ENCODE assay signal across 13 cellular contexts in the genomic region with DNA sequence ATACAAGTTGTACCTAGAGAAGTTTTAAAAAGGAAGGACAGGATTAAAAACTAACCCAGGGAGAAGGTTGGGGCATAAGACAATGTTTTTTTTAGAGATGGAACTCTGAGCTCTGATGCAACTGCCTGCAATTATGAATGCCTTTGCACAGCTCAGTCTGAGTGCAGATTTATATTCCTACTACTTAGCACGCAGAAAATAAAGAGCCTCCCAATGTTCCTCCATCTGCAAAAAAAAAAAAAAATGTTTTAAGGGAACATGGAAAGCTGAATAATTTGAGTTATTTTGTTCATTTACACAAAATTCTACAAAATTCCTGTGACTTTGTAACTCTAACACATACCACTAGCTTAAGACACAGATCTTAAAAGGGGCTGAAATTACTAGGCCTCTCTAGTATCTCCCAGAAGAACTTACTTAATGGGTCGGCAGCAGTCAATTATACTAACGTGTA. TPM values are rescaled to one million over a fixed set of nuclear protein-coding genes. Genes with fewer than 3 reads are reported as not detected.
A peak's percentile ranks its signal among the peaks of the same experiment; 100 is the strongest.
DNase-seq lines count a peak whose midpoint lies in the region; ATAC-seq, FAIRE-seq and TF ChIP-seq lines count a peak whose summit lies in the region.
"Had no signal": no experiment of that assay in that cellular context is flagged by ENCODE, and none has a peak within 500 bp of the region (broad histone marks: within the 10 kb centered on the region; RNA-seq: fewer than 3 reads in every experiment).

No MANE protein-coding gene starts in this region.

- TF ChIP-seq CTCF in Panc1 (IDR thresholded peaks at IDR 0.05) (no peak), D721Med (IDR thresholded peaks at IDR 0.05; ENCODE audit: insufficient read depth, missing control alignments) (no peak), foreskin keratinocyte (conservative IDR thresholded peaks at IDR 0.05) (no peak)

- CTCF ChIA-PET in Panc1 (lab: Charles Lee): interaction anchor here (0.6 to 0.7 kb wide), 2 partner anchors 22 to 50 kb away, joined by 6 to 10 read pairs; no protein-coding TSS in a partner anchor

- H3K27ac ChIP-seq in Panc1 (ENCODE audit: low read length): peak overlapping the region; percentile 90
- H3K27ac ChIP-seq in skeletal muscle tissue (ENCODE audit: low read depth, low read length): peak overlapping the region; percentile 99
- H3K27ac ChIP-seq in foreskin keratinocyte: no peak overlapping the region

- POLR2A ChIA-PET in Panc1 (lab: Charles Lee): interaction anchor here (1.0 kb wide), 1 partner anchor 94 kb away, joined by 3 read pairs; a partner anchor contains a TSS

- no peaks in the 10 kb centered on the region for H3K27me3 ChIP-seq in Panc1 (ENCODE audit: control insufficient read depth, insufficient read depth, low read length)
- H3K27me3 ChIP-seq in skeletal muscle tissue (ENCODE audit: control insufficient read depth in 3 of 3, insufficient read depth in 3 of 3, low read length in 3 of 3): no peaks in the 10 kb centered on the region
- no peaks in the 10 kb centered on the region for H3K27me3 ChIP-seq in foreskin keratinocyte

- H3K36me3 ChIP-seq in Panc1 (ENCODE audit: control insufficient read depth, insufficient read depth, low read length): no peaks in the 10 kb centered on the region
- H3K36me3 ChIP-seq in skeletal muscle tissue (ENCODE audit: control insufficient read depth in 3 of 3, insufficient read depth in 3 of 3, low read length in 3 of 3): peaks cover 0 to 3% (median 2%) of the 10 kb centered on the region in 3 donors

- H3K9me3 ChIP-seq in Panc1 (ENCODE audit: control insufficient read depth, insufficient read depth, low read depth, low read length): no peaks in the 10 kb centered on the region
- H3K9me3 ChIP-seq in skeletal muscle tissue (ENCODE audit: control insufficient read depth in 3 of 3, low read length in 3 of 3): no peaks in the 10 kb centered on the region

- intact Hi-C loops in Panc1 (cut with micrococcal nuclease; ENCODE audit: unreplicated experiment): no loop called here

- H3K9ac ChIP-seq in skeletal muscle tissue (ENCODE audit: low read depth in 1 of 3, low read length in 3 of 3): peak overlapping the region in 2 of 3 donors; percentile 24 to 55

- no peak for ATAC-seq in Panc1
- ATAC-seq in foreskin keratinocyte: no peak

- TSS peak; percentile 20 for BruUV-seq in Panc1 (replicated peaks; lab: Mats Ljungman, UMichigan)

- in situ Hi-C loops in Panc1 (cut with HindIII; ENCODE audit: low pct_unique_long_range_greater_than_20kb, low sequenced_read_pairs): no loop called here

- peaks cover 48% of the 10 kb centered on the region for H3K4me1 ChIP-seq in Panc1 (ENCODE audit: control insufficient read depth, insufficient read depth, low read length)
- H3K4me1 ChIP-seq in skeletal muscle tissue (ENCODE audit: control insufficient read depth in 3 of 3, insufficient read depth in 3 of 3, low read length in 3 of 3): peaks cover 28 to 47% (median 31%) of the 10 kb centered on the region in 3 donors
- H3K4me1 ChIP-seq in foreskin keratinocyte: peaks cover 13% of the 10 kb centered on the region

- H3K4me3 ChIP-seq in Panc1 (ENCODE audit: low read depth in 2 of 2, low read length in 2 of 2) (no peak overlapping the region), skeletal muscle tissue (ENCODE audit: low read length in 3 of 3) (no peak overlapping the region)

- peak; percentile 4 for DNase-seq in DMS 273 (lab: John Stamatoyannopoulos, UW; ENCODE audit: unreplicated experiment)
- no peak for DNase-seq in DMS 273 treated with DMSO at 0.1 percent for 48 hours (lab: John Stamatoyannopoulos, UW)
- no peak for DNase-seq in Panc1 (ENCODE audit: low read depth, low spot score)
- DNase-seq in fibroblast of peridontal ligament (ENCODE audit: extremely low read depth): peak; percentile 92
- no peak for DNase-seq in D721Med (ENCODE audit: insufficient read length, low spot score)
- DNase-seq in NCI-H82 treated with DMSO at 0.1 percent for 48 hours (lab: John Stamatoyannopoulos, UW; ENCODE audit: unreplicated experiment): no peak
- no peak for DNase-seq in foreskin keratinocyte
- DNase-seq: 8988T, cerebellar nuclear complex, NCI-H510A, retina had no signal

- no peak for FAIRE-seq in D721Med (lab: Jason Lieb, UNC)
- FAIRE-seq: H54 had no signal

RNA-seq across cellular contexts. Expression of a gene that starts 15.7 kb away (rescaled TPM):
- total RNA-seq in Panc1 (2021; ENCODE audit: unreplicated experiment): 117 TPM
- 52.1 TPM for polyA plus RNA-seq in Panc1 (2012; ENCODE audit: insufficient read length)
- 21.9 TPM for total RNA-seq in skeletal muscle tissue
- total RNA-seq in foreskin keratinocyte: 31.5 and 34.4 TPM in 2 replicates
- 6.6 and 6.8 TPM in 2 replicates for polyA plus RNA-seq in foreskin keratinocyte

Comparison
In these comparisons a context has a peak if more than half of its experiments do, and no peak if none do; other contexts are left out.
1. DNase-seq: peak in DMS 273 (single experiment) and fibroblast of peridontal ligament (single experiment); none in DMS 273 treated with DMSO at 0.1 percent for 48 hours (single experiment), Panc1 (single experiment), D721Med (single experiment), NCI-H82 treated with DMSO at 0.1 percent for 48 hours (single experiment) and foreskin keratinocyte (0 of 2).